ENCODE assay signal across 8 cellular contexts in the genomic region with DNA sequence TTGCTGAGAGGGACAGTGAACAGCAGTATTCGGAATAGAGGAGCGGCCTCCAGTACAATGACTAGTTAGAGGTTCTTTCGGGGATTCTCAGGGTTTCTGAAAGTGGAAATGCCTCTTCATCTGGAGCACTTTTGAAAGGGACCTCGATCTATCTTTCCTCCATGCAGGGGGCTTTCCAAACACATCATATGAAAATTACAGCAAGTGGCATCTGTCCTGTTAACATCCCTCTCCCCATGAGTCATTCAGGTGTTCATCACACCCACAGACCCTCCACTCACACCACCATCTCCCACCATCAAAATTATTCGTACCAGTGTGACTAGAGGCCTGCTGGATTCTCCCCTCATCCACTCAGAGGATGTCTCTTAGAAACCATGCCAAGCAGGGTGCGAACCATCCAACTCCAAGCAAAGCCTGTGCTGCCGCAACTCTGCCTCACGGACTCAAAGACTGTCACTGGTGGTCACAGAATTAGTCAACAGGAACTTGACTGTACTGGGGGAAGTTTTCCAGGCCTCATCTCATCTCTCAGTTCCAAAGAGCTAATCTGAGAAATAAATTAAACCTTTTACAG.
DNase-seq lines count a peak whose midpoint lies in the region; ATAC-seq and TF ChIP-seq lines count a peak whose summit lies in the region.

No MANE protein-coding gene starts in this region.

- H3K4me1 Mint-ChIP-seq in CD8-positive, alpha-beta T cell (ENCODE audit: low read depth) = peaks cover 5% of the 10 kb centered on the region
- peaks cover 18% of the 10 kb centered on the region for H3K4me1 Mint-ChIP-seq in activated naive CD4-positive, alpha-beta T cell treated with anti-CD3 and anti-CD28 coated beads for 36 hours (ENCODE audit: low read depth)
- peaks cover 1% of the 10 kb centered on the region for H3K4me1 Mint-ChIP-seq in osteocyte (ENCODE audit: unreplicated experiment)

- in situ Hi-C loops in HAP-1 (cut with MboI; ENCODE audit: low sequenced_read_pairs) = no loop called here

- POLR2A ChIA-PET in CD8-positive, alpha-beta T cell (lab: Charles Lee) = no interaction called here

- CTCF ChIA-PET in CD8-positive, alpha-beta T cell (lab: Charles Lee) = no interaction called here
- CTCF ChIA-PET in activated naive CD4-positive, alpha-beta T cell treated with anti-CD3 and anti-CD28 coated beads for 36 hours (lab: Charles Lee) = interaction anchor here (0.5 to 1.4 kb wide), 4 partner anchors 26 to 1825 kb away, joined by 3 read pairs; no protein-coding TSS in a partner anchor

- intact Hi-C loops in CD8-positive, alpha-beta T cell (cut with DNase I, micrococcal nuclease) = no loop called here
- intact Hi-C loops in activated naive CD4-positive, alpha-beta T cell treated with anti-CD3 and anti-CD28 coated beads for 36 hours (cut with micrococcal nuclease) = loop anchor here (1.0 to 10.0 kb wide), 12 partner anchors 25 to 769 kb away; partner anchors contain the start of genes ATP5PF, GABPA and JAM2

- no peak overlapping the region for H3K4me3 ChIP-seq in CD8-positive, alpha-beta T cell (ENCODE audit: low read depth, low read length)
- H3K4me3 ChIP-seq in HAP-1 = no peak overlapping the region

- TF ChIP-seq CTCF in CD8-positive, alpha-beta T cell (IDR thresholded peaks at IDR 0.05) = no peak
- TF ChIP-seq CTCF in osteocyte (IDR thresholded peaks at IDR 0.05) = no peak

- no peaks in the 10 kb centered on the region for H3K4me1 ChIP-seq in CD8-positive, alpha-beta T cell (ENCODE audit: insufficient read depth, low read length)
- peaks cover 4% of the 10 kb centered on the region for H3K4me1 ChIP-seq in HAP-1

- H3K9me3 Mint-ChIP-seq in CD8-positive, alpha-beta T cell = no peaks in the 10 kb centered on the region
- H3K9me3 Mint-ChIP-seq in activated naive CD4-positive, alpha-beta T cell treated with anti-CD3 and anti-CD28 coated beads for 36 hours = no peaks in the 10 kb centered on the region
- H3K9me3 Mint-ChIP-seq in osteocyte (ENCODE audit: unreplicated experiment) = no peaks in the 10 kb centered on the region

- no peaks in the 10 kb centered on the region for H3K36me3 ChIP-seq in CD8-positive, alpha-beta T cell (ENCODE audit: insufficient read depth, low read length)
- H3K36me3 ChIP-seq in HAP-1 (replicated peaks) = no peaks in the 10 kb centered on the region

- peak in 1 of 7 experiments; percentile 30 for DNase-seq in CD8-positive, alpha-beta T cell
- peak; percentile 89 for DNase-seq in activated naive CD4-positive, alpha-beta T cell treated with anti-CD3 and anti-CD28 coated beads for 36 hours
- DNase-seq in SW480 (ENCODE audit: low spot score) (no peak), OCI-M1 (lab: John Stamatoyannopoulos, UW) (no peak), HAP-1 (ENCODE audit: low spot score in 2 of 2) (no peak), osteocyte (ENCODE audit: extremely low spot score, unreplicated experiment) (no peak)

- no peak overlapping the region for H3K27ac Mint-ChIP-seq in CD8-positive, alpha-beta T cell
- H3K27ac Mint-ChIP-seq in activated naive CD4-positive, alpha-beta T cell treated with anti-CD3 and anti-CD28 coated beads for 36 hours = peak overlapping the region; percentile 81
- H3K27ac Mint-ChIP-seq in osteocyte (ENCODE audit: unreplicated experiment) = no peak overlapping the region

- no peaks in the 10 kb centered on the region for H3K27me3 ChIP-seq in CD8-positive, alpha-beta T cell (ENCODE audit: insufficient read depth, low read length)
- no peaks in the 10 kb centered on the region for H3K27me3 ChIP-seq in HAP-1 (ENCODE audit: low read depth)

- no peak overlapping the region for H3K27ac ChIP-seq in CD8-positive, alpha-beta T cell (ENCODE audit: low read depth, low read length)

- H3K36me3 Mint-ChIP-seq in CD8-positive, alpha-beta T cell = no peaks in the 10 kb centered on the region
- peaks cover 1% of the 10 kb centered on the region for H3K36me3 Mint-ChIP-seq in activated naive CD4-positive, alpha-beta T cell treated with anti-CD3 and anti-CD28 coated beads for 36 hours (ENCODE audit: low read depth)
- no peaks in the 10 kb centered on the region for H3K36me3 Mint-ChIP-seq in osteocyte (ENCODE audit: unreplicated experiment)

- no peaks in the 10 kb centered on the region for H3K9me3 ChIP-seq in CD8-positive, alpha-beta T cell (ENCODE audit: low read length)
- no peaks in the 10 kb centered on the region for H3K9me3 ChIP-seq in HAP-1

- H3K4me3 Mint-ChIP-seq in CD8-positive, alpha-beta T cell = no peak overlapping the region
- H3K4me3 Mint-ChIP-seq in activated naive CD4-positive, alpha-beta T cell treated with anti-CD3 and anti-CD28 coated beads for 36 hours = peak overlapping the region; percentile 41
- H3K4me3 Mint-ChIP-seq in osteocyte (ENCODE audit: unreplicated experiment) = no peak overlapping the region

- H3K27me3 Mint-ChIP-seq in CD8-positive, alpha-beta T cell (ENCODE audit: low read depth) = peaks cover 4% of the 10 kb centered on the region
- H3K27me3 Mint-ChIP-seq in activated naive CD4-positive, alpha-beta T cell treated with anti-CD3 and anti-CD28 coated beads for 36 hours (ENCODE audit: low read depth) = peaks cover 2% of the 10 kb centered on the region
- H3K27me3 Mint-ChIP-seq in osteocyte (ENCODE audit: unreplicated experiment) = no peaks in the 10 kb centered on the region

- peak; percentile 74 for ATAC-seq in CD8-positive, alpha-beta T cell
- peak; percentile 77 for ATAC-seq in GM19467 (IDR thresholded peaks at IDR 0.05; ENCODE audit: unreplicated experiment)
- peak; percentile 92 for ATAC-seq in HG03378 (IDR thresholded peaks at IDR 0.05; ENCODE audit: unreplicated experiment)
